22 cellular contexts compared by ENCODE assay signal in the genomic region with DNA sequence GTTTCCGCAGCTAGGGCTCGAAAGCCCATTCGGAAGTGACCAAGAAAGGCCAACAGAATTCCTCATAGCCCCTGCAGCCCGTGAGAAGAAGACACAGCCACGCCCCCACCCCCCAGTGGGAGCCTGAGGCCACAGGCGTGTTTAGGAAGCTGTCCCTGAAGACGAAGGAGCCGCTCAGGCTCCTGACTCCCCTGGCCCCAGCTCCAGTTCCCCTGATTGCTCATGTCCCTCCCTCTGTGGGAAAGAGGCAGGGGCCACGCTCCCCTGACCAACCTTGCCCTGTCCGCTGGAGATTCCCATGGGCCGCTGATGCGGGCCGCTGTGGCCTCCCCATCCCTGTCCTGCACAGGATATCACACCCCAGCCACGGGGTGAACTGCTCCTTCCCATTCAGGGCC. TPM values are rescaled to one million over a fixed set of nuclear protein-coding genes. Genes with fewer than 3 reads are reported as not detected.
DNase-seq lines count a peak whose midpoint lies in the region; ATAC-seq, FAIRE-seq and TF ChIP-seq lines count a peak whose summit lies in the region.
"Had no signal": no experiment of that assay in that cellular context is flagged by ENCODE, and none has a peak within 500 bp of the region (broad histone marks: within the 10 kb centered on the region; RNA-seq: fewer than 3 reads in every experiment).

No MANE protein-coding gene starts in this region.

- CTCF ChIA-PET in activated B cell treated with CpG ODN at 0.5 μM for 24 hours (lab: Charles Lee), result interaction anchor here (4.1 to 6.1 kb wide), 2 partner anchors 171 to 234 kb away, joined by 21 to 156 read pairs; no protein-coding TSS in a partner anchor

- H3K4me2 ChIP-seq in keratinocyte (ENCODE audit: control insufficient read depth, extremely low read depth, insufficient read depth, low read depth, low read length), result peak overlapping the region; percentile 65
- H3K4me2 ChIP-seq: smooth muscle cell had no signal

- no peak overlapping the region for H2AFZ ChIP-seq in keratinocyte (ENCODE audit: control insufficient read depth, low read length)

- H3K27me3 ChIP-seq in left ventricle myocardium inferior (ENCODE audit: low read depth) (no peaks in the 10 kb centered on the region), right cardiac atrium (ENCODE audit: control insufficient read depth, insufficient read depth) (no peaks in the 10 kb centered on the region), keratinocyte (ENCODE audit: control insufficient read depth, extremely low read depth, insufficient read depth, low read length) (no peaks in the 10 kb centered on the region), upper lobe of left lung (no peaks in the 10 kb centered on the region)
- H3K27me3 ChIP-seq: ascending aorta, gastrocnemius medialis had no signal

- no peaks in the 10 kb centered on the region for H3K9me3 ChIP-seq in left ventricle myocardium inferior (replicated peaks)
- no peaks in the 10 kb centered on the region for H3K9me3 ChIP-seq in right cardiac atrium (ENCODE audit: control insufficient read depth, low read length)
- H3K9me3 ChIP-seq in keratinocyte (ENCODE audit: control insufficient read depth, low read depth, low read length), result no peaks in the 10 kb centered on the region
- H3K9me3 ChIP-seq in upper lobe of left lung, result no peaks in the 10 kb centered on the region
- H3K9me3 ChIP-seq: ascending aorta, gastrocnemius medialis had no signal

- DNase-seq in left ventricle myocardium inferior, result peak; percentile 34
- no peak for DNase-seq in right cardiac atrium
- DNase-seq in activated B cell treated with CpG ODN at 0.5 μM for 24 hours, result no peak
- DNase-seq in keratinocyte (ENCODE audit: low read depth, low spot score), result no peak
- DNase-seq in MV-4-11 (lab: John Stamatoyannopoulos, UW), result no peak
- no peak for DNase-seq in SIG-M5 treated with dmso at 0.1 percent for 504 hours (lab: John Stamatoyannopoulos, UW; ENCODE audit: unreplicated experiment)
- DNase-seq in upper lobe of left lung, result no peak
- no peak for DNase-seq in NCI-H2227 treated with DMSO at 0.1 percent for 48 hours (lab: John Stamatoyannopoulos, UW)
- DNase-seq: activated CD4-positive, alpha-beta T cell treated with anti-CD3 and anti-CD28 coated beads, Interleukin-2, amount 50 U/mL, for 48 hours; activated naive CD4-positive, alpha-beta T cell treated with Interleukin-2 at 50 U/mL for 16 hours; left colon; NCI-H1436; NCI-H2171; NCI-H526 treated with DMSO at 0.1 percent for 48 hours; SHP77; stimulated activated CD4-positive, alpha-beta T cell treated with anti-CD3 and anti-CD28 coated beads, Interleukin-4, amount 100 ng/mL, for 1 hour had no signal

- H3K27ac ChIP-seq in left ventricle myocardium inferior (replicated peaks) (peak overlapping the region; percentile 23), right cardiac atrium (ENCODE audit: low read length) (no peak overlapping the region), keratinocyte (ENCODE audit: control insufficient read depth, insufficient read depth, low read length) (peak overlapping the region; percentile 59), upper lobe of left lung (no peak overlapping the region)
- H3K27ac ChIP-seq: ascending aorta, gastrocnemius medialis, VCaP had no signal

- no peaks in the 10 kb centered on the region for H3K9me1 ChIP-seq in keratinocyte (ENCODE audit: control insufficient read depth, extremely low read depth, insufficient read depth, low read length)

- H3K9ac ChIP-seq in keratinocyte (ENCODE audit: control insufficient read depth, extremely low read depth, insufficient read depth, low read length), result peak overlapping the region; percentile 11

- no peaks in the 10 kb centered on the region for H3K27me3 Mint-ChIP-seq in activated B cell treated with CpG ODN at 0.5 μM for 24 hours

- H4K20me1 ChIP-seq in keratinocyte (ENCODE audit: control insufficient read depth, extremely low read depth, insufficient read depth, low read length), result no peaks in the 10 kb centered on the region

- no peaks in the 10 kb centered on the region for H3K36me3 Mint-ChIP-seq in activated B cell treated with CpG ODN at 0.5 μM for 24 hours (ENCODE audit: low read depth)
- H3K36me3 Mint-ChIP-seq: type B pancreatic cell had no signal

- H3K27ac Mint-ChIP-seq in activated B cell treated with CpG ODN at 0.5 μM for 24 hours, result peak overlapping the region; percentile 46
- H3K27ac Mint-ChIP-seq: type B pancreatic cell had no signal

- dilution Hi-C loops in keratinocyte (cut with MboI; ENCODE audit: extremely low pct_ligation_motif_present, low sequenced_read_pairs), result no loop called here

- H3K4me1 Mint-ChIP-seq in activated B cell treated with CpG ODN at 0.5 μM for 24 hours, result peaks cover 5% of the 10 kb centered on the region

- ATAC-seq in right cardiac atrium, result no peak
- ATAC-seq in activated B cell treated with CpG ODN at 0.5 μM for 24 hours (ENCODE audit: low read depth), result no peak
- no peak for ATAC-seq in upper lobe of left lung (ENCODE audit: low FRiP score in 2 of 2)
- ATAC-seq: gastrocnemius medialis, left colon had no signal

- 83% methylated on average over 14 of the region's 14 CpGs for WGBS in right cardiac atrium
- 89 to 91% methylated on average over 12 to 14 of the region's 14 CpGs for WGBS in upper lobe of left lung, 2 donors

- no peak overlapping the region for H3K4me3 Mint-ChIP-seq in activated B cell treated with CpG ODN at 0.5 μM for 24 hours
- H3K4me3 Mint-ChIP-seq: type B pancreatic cell had no signal

- no peak for FAIRE-seq in keratinocyte (lab: Jason Lieb, UNC)

- POLR2A ChIA-PET in activated B cell treated with CpG ODN at 0.5 μM for 24 hours (lab: Charles Lee), result no interaction called here

- peaks cover 44% of the 10 kb centered on the region for H3K4me1 ChIP-seq in left ventricle myocardium inferior
- H3K4me1 ChIP-seq in right cardiac atrium (ENCODE audit: control insufficient read depth, insufficient read depth, low read length), result peaks cover 2% of the 10 kb centered on the region
- peaks cover 35% of the 10 kb centered on the region for H3K4me1 ChIP-seq in keratinocyte (ENCODE audit: control insufficient read depth, extremely low read depth, insufficient read depth, low read length)
- peaks cover 21 to 39% (median 32%) of the 10 kb centered on the region in 4 donors for H3K4me1 ChIP-seq in upper lobe of left lung

- H3K9me3 Mint-ChIP-seq in activated B cell treated with CpG ODN at 0.5 μM for 24 hours, result no peaks in the 10 kb centered on the region
- H3K9me3 Mint-ChIP-seq: type B pancreatic cell had no signal

- no peak for TF ChIP-seq EP300 in upper lobe of left lung (IDR thresholded peaks at IDR 0.05)

- no peak for TF ChIP-seq POLR2A in upper lobe of left lung (IDR thresholded peaks at IDR 0.05)

- H3K79me2 ChIP-seq in keratinocyte (ENCODE audit: control insufficient read depth, insufficient read depth, low read length), result no peaks in the 10 kb centered on the region

- H3K36me3 ChIP-seq in left ventricle myocardium inferior (no peaks in the 10 kb centered on the region), keratinocyte (ENCODE audit: control insufficient read depth in 2 of 2, extremely low read depth in 1 of 2, insufficient read depth in 2 of 2, low read length in 2 of 2) (no peaks in the 10 kb centered on the region), upper lobe of left lung (no peaks in the 10 kb centered on the region)
- H3K36me3 ChIP-seq: ascending aorta, gastrocnemius medialis had no signal

- H3K4me3 ChIP-seq in left ventricle myocardium inferior (no peak overlapping the region), right cardiac atrium (ENCODE audit: low read length) (no peak overlapping the region), keratinocyte (ENCODE audit: control insufficient read depth in 2 of 3, extremely low read depth in 1 of 3, insufficient read depth in 2 of 3, low read depth in 1 of 3, low read length in 3 of 3) (no peak overlapping the region), upper lobe of left lung (no peak overlapping the region)
- H3K4me3 ChIP-seq: ascending aorta, gastrocnemius medialis, smooth muscle cell had no signal

- TF ChIP-seq CTCF in left ventricle myocardium inferior (IDR thresholded peaks at IDR 0.05; ENCODE audit: borderline replicate concordance) (no peak), activated B cell treated with CpG ODN at 0.5 μM for 24 hours (IDR thresholded peaks at IDR 0.05) (no peak), keratinocyte (optimal IDR thresholded peaks at IDR 0.05 in 1 of 3, IDR thresholded peaks at IDR 0.05 in 1 of 3, conservative IDR thresholded peaks at IDR 0.05 in 1 of 3; ENCODE audit: extremely low read depth in 1 of 3, insufficient read depth in 2 of 3, low read length in 3 of 3) (no peak), upper lobe of left lung (IDR thresholded peaks at IDR 0.05) (no peak)

- intact Hi-C loops in left ventricle myocardium inferior (cut with micrococcal nuclease), result no loop called here
- intact Hi-C loops in right cardiac atrium (cut with DNase I), result loop anchor here in 2 of 4 donors (2.0 to 10.0 kb wide), 2 partner anchors 174 to 1570 kb away; no protein-coding TSS in a partner anchor
- intact Hi-C loops in activated B cell treated with CpG ODN at 0.5 μM for 24 hours (cut with micrococcal nuclease), result no loop called here

RNA-seq across cellular contexts. Expression of a gene that starts 13.6 kb away (rescaled TPM):
- total RNA-seq in left ventricle myocardium inferior (0.38 TPM), right cardiac atrium (1 to 10 TPM in 2 of 4 donors, under 1 TPM in 2; 0.78 to 1.5 (median 1.1) TPM), activated B cell treated with CpG ODN at 0.5 μM for 24 hours (0.49 TPM in 1 of 2 replicates, not detected in the other), upper lobe of left lung (10 to 100 TPM in 4 of 6 donors, 1 to 10 TPM in 1, under 1 TPM in 1; 0.89 to 70.3 (median 13.6) TPM)
- polyA plus RNA-seq in right cardiac atrium (0.93 TPM), keratinocyte (0.09 to 0.22 TPM in 2 of 3 replicates, not detected in the other)
- polyA plus RNA-seq in keratinocyte (2011; ENCODE audit: low read depth), result not detected
- 0.23 TPM in 1 of 2 replicates, not detected in the other for polyA plus RNA-seq in keratinocyte (2011; cell fraction: cytosol; rRNA removed)
- not detected in 2 replicates for polyA plus RNA-seq in keratinocyte (2011; cell fraction: nucleus; rRNA removed)
- polyA plus RNA-seq in keratinocyte (2012; ENCODE audit: low replicate concordance), result not detected in 2 replicates
- 0.49 TPM in 1 of 3 replicates, not detected in the others for polyA minus RNA-seq in keratinocyte
- polyA minus RNA-seq in keratinocyte (2011; cell fraction: cytosol; rRNA and poly(A)+ RNA removed), result not detected
- polyA minus RNA-seq in keratinocyte (2011; cell fraction: nucleus; rRNA and poly(A)+ RNA removed), result 0.85 and 1.4 TPM in 2 replicates
- total RNA-seq: ascending aorta, esophagus mucosa, left colon had no signal
- polyA plus RNA-seq: smooth muscle cell had no signal

Comparison
In these comparisons a context has a peak if more than half of its experiments do, and no peak if none do; other contexts are left out.
1. H3K27ac ChIP-seq: peak in left ventricle myocardium inferior (single experiment) and keratinocyte (single experiment); none in right cardiac atrium (single experiment) and upper lobe of left lung (0 of 4).